Comparison of ENCODE assay signal across 28 cellular contexts in the genomic region with DNA sequence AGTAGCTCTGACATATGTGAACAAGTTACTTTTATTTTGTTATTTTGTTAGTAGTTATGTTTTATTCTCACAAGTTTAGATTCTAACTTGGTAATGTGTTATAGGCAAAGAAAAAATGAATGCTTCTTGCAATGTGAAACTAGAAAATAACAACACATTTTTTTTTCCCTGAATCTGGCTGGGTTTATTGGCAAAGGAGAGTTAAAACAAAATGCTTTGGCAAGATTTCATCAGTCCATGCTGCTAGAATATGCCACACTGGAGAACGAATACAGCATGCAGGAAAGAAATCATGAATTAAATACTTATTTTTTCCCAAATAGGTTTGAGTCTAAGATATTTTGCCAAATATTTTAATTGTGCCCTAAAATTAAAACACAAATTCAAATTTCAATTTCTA.
DNase-seq lines count a peak whose midpoint lies in the region; ATAC-seq and TF ChIP-seq lines count a peak whose summit lies in the region.
"Had no signal": no experiment of that assay in that cellular context is flagged by ENCODE, and none has a peak within 500 bp of the region (broad histone marks: within the 10 kb centered on the region; RNA-seq: fewer than 3 reads in every experiment).

No MANE protein-coding gene starts in this region.

- POLR2A ChIA-PET in OCI-LY7 (lab: Charles Lee) = no interaction called here

- H2AFZ ChIP-seq in OCI-LY7 (ENCODE audit: low read length) = peak overlapping the region; percentile 43; the same call in 1 of the 2 replicates

- intact Hi-C loops in natural killer cell (cut with micrococcal nuclease) (no loop called here), OCI-LY7 (cut with micrococcal nuclease; ENCODE audit: unreplicated experiment) (no loop called here), upper lobe of right lung (cut with DNase I) (no loop called here)

- peak overlapping the region; percentile 57 for H3K4me2 ChIP-seq in OCI-LY7 (ENCODE audit: low read length)
- H3K4me2 ChIP-seq: KMS-11, SK-N-SH had no signal

- H3K9me2 ChIP-seq in OCI-LY7 (ENCODE audit: insufficient read depth, low read length) = no peaks in the 10 kb centered on the region
- H3K9me2 ChIP-seq: SK-N-SH had no signal

- peak overlapping the region; percentile 10 for H3K4me3 Mint-ChIP-seq in natural killer cell
- H3K4me3 Mint-ChIP-seq in natural killer cell treated with Interleukin-12 subunit alpha and Interleukin-12 subunit beta and Interleukin-15 and Interleukin-18, amount 100 ng/mL, for 72 hours = no peak overlapping the region
- no peak overlapping the region for H3K4me3 Mint-ChIP-seq in endothelial cell (ENCODE audit: unreplicated experiment)
- H3K4me3 Mint-ChIP-seq: activated CD4-positive, alpha-beta memory T cell treated with anti-CD3 and anti-CD28 coated beads, Interleukin-2, amount 10 ng/mL, durations not matched to agents 7 days and 5 days; nephron had no signal

- H3K4me1 ChIP-seq in OCI-LY7 (ENCODE audit: insufficient read depth, low read length, poor library complexity, severe bottlenecking) (peaks cover 26% of the 10 kb centered on the region), upper lobe of right lung (peaks cover 7% of the 10 kb centered on the region)
- H3K4me1 ChIP-seq: HAP-1 had no signal

- H3K27me3 Mint-ChIP-seq in natural killer cell (ENCODE audit: low read depth in 2 of 2) = no peaks in the 10 kb centered on the region
- no peaks in the 10 kb centered on the region for H3K27me3 Mint-ChIP-seq in natural killer cell treated with Interleukin-12 subunit alpha and Interleukin-12 subunit beta and Interleukin-15 and Interleukin-18, amount 100 ng/mL, for 72 hours
- no peaks in the 10 kb centered on the region for H3K27me3 Mint-ChIP-seq in endothelial cell (ENCODE audit: unreplicated experiment)
- H3K27me3 Mint-ChIP-seq: activated CD4-positive, alpha-beta memory T cell treated with anti-CD3 and anti-CD28 coated beads, Interleukin-2, amount 10 ng/mL, durations not matched to agents 7 days and 5 days; activated naive CD4-positive, alpha-beta T cell treated with anti-CD3 and anti-CD28 coated beads, Interleukin-2, amount 50 U/mL, for 24 hours had no signal

- H3K9me3 Mint-ChIP-seq in natural killer cell = no peaks in the 10 kb centered on the region
- no peaks in the 10 kb centered on the region for H3K9me3 Mint-ChIP-seq in natural killer cell treated with Interleukin-12 subunit alpha and Interleukin-12 subunit beta and Interleukin-15 and Interleukin-18, amount 100 ng/mL, for 72 hours
- no peaks in the 10 kb centered on the region for H3K9me3 Mint-ChIP-seq in endothelial cell (ENCODE audit: unreplicated experiment)
- H3K9me3 Mint-ChIP-seq: activated CD4-positive, alpha-beta memory T cell treated with anti-CD3 and anti-CD28 coated beads, Interleukin-2, amount 10 ng/mL, durations not matched to agents 7 days and 5 days; activated naive CD4-positive, alpha-beta T cell treated with anti-CD3 and anti-CD28 coated beads, Interleukin-2, amount 50 U/mL, for 24 hours; nephron had no signal

- ATAC-seq in natural killer cell = no peak
- no peak for ATAC-seq in natural killer cell treated with Interleukin-12 subunit alpha and Interleukin-12 subunit beta and Interleukin-15 and Interleukin-18, amount 100 ng/mL, for 72 hours
- ATAC-seq in upper lobe of right lung = no peak
- ATAC-seq: GM12878, PC-3 had no signal

- peak overlapping the region; percentile 33 for H3K27ac ChIP-seq in OCI-LY7 (ENCODE audit: low read depth, low read length, poor library complexity, severe bottlenecking)
- H3K27ac ChIP-seq in upper lobe of right lung = peak overlapping the region; percentile 71
- H3K27ac ChIP-seq in caudate nucleus (ENCODE audit: low read depth, low read length) = no peak overlapping the region
- H3K27ac ChIP-seq: KMS-11 had no signal

- H3K9me3 ChIP-seq in OCI-LY7 (ENCODE audit: low read length) = peaks cover 15% of the 10 kb centered on the region; the same call in 1 of the 2 replicates
- no peaks in the 10 kb centered on the region for H3K9me3 ChIP-seq in upper lobe of right lung
- H3K9me3 ChIP-seq: MG63 had no signal

- H3K79me2 ChIP-seq in OCI-LY7 (ENCODE audit: insufficient read depth, low read depth, low read length) = no peaks in the 10 kb centered on the region

- no TSS peak for BruUV-seq in OCI-LY7 (replicated peaks; lab: Mats Ljungman, UMichigan)

- H3K36me3 Mint-ChIP-seq in natural killer cell = no peaks in the 10 kb centered on the region
- H3K36me3 Mint-ChIP-seq in natural killer cell treated with Interleukin-12 subunit alpha and Interleukin-12 subunit beta and Interleukin-15 and Interleukin-18, amount 100 ng/mL, for 72 hours = no peaks in the 10 kb centered on the region
- H3K36me3 Mint-ChIP-seq in endothelial cell (ENCODE audit: low read depth, unreplicated experiment) = no peaks in the 10 kb centered on the region
- H3K36me3 Mint-ChIP-seq: activated naive CD4-positive, alpha-beta T cell treated with anti-CD3 and anti-CD28 coated beads, Interleukin-2, amount 50 U/mL, for 24 hours had no signal

- H3K27ac Mint-ChIP-seq in natural killer cell (peak overlapping the region in 1 of 2 donors; percentile 8), endothelial cell (ENCODE audit: unreplicated experiment) (peak overlapping the region; percentile 95)
- H3K27ac Mint-ChIP-seq in natural killer cell treated with Interleukin-12 subunit alpha and Interleukin-12 subunit beta and Interleukin-15 and Interleukin-18, amount 100 ng/mL, for 72 hours = no peak overlapping the region
- H3K27ac Mint-ChIP-seq: activated naive CD4-positive, alpha-beta T cell treated with anti-CD3 and anti-CD28 coated beads, Interleukin-2, amount 50 U/mL, for 24 hours; nephron had no signal

- H4K20me1 ChIP-seq in OCI-LY7 (ENCODE audit: insufficient read depth, low read length) = no peaks in the 10 kb centered on the region

- no peaks in the 10 kb centered on the region for H3K27me3 ChIP-seq in upper lobe of right lung
- H3K27me3 ChIP-seq: MG63 had no signal

- DNase-seq in natural killer cell (no peak), OCI-LY7 (ENCODE audit: low spot score) (no peak), endothelial cell (ENCODE audit: low spot score) (no peak), upper lobe of right lung (no peak), anterior cingulate cortex (lab: John Stamatoyannopoulos, UW) (no peak), T-helper 1 cell (no peak), caudate nucleus (lab: John Stamatoyannopoulos, UW) (no peak)
- DNase-seq in natural killer cell treated with Interleukin-12 subunit alpha and Interleukin-12 subunit beta and Interleukin-15 and Interleukin-18, amount 100 ng/mL, for 72 hours (ENCODE audit: low spot score) = no peak
- DNase-seq: activated CD4-positive, alpha-beta memory T cell treated with anti-CD3 and anti-CD28 coated beads, Interleukin-2, amount 10 ng/mL, durations not matched to agents 7 days and 5 days; activated CD4-positive, CD25-positive, alpha-beta regulatory T cell treated with anti-CD3 and anti-CD28 coated beads, Interleukin-2, amount 50 U/mL, for 72 hours; aorta; C1 segment of cervical spinal cord; DMS153; effector CD8-positive, alpha-beta T cell; MG63; midbrain; NCI-H1105; NCI-H187; NCI-H526; PC-3; SK-N-SH; stimulated activated CD4-positive, alpha-beta T cell treated with anti-CD3 and anti-CD28 coated beads, Interleukin-4, amount 100 ng/mL, for 4 hours; trophoblast cell had no signal

- H3K36me3 ChIP-seq in OCI-LY7 (ENCODE audit: insufficient read depth, low read length) = peaks cover 11% of the 10 kb centered on the region; the same call in 1 of the 2 replicates
- H3K36me3 ChIP-seq in upper lobe of right lung = no peaks in the 10 kb centered on the region
- H3K36me3 ChIP-seq: HAP-1, MG63 had no signal

- H3K4me3 ChIP-seq in OCI-LY7 (ENCODE audit: low read depth, low read length, poor library complexity, severe bottlenecking) (peak overlapping the region; percentile 32), upper lobe of right lung (no peak overlapping the region)
- H3K4me3 ChIP-seq: GM12878, HAP-1, MG63 had no signal

- TF ChIP-seq CTCF in natural killer cell (IDR thresholded peaks at IDR 0.05) = no peak
- TF ChIP-seq CTCF in OCI-LY7 (conservative IDR thresholded peaks at IDR 0.05; ENCODE audit: low read length) = no peak
- TF ChIP-seq CTCF in endothelial cell (IDR thresholded peaks at IDR 0.05; ENCODE audit: unreplicated experiment) = no peak
- no peak for TF ChIP-seq CTCF in upper lobe of right lung (IDR thresholded peaks at IDR 0.05)

- CTCF ChIA-PET in OCI-LY7 (lab: Charles Lee; ENCODE audit: unreplicated experiment) = no interaction called here

- H3K4me1 Mint-ChIP-seq in natural killer cell (peaks cover 5 to 16% of the 10 kb centered on the region in 2 donors), endothelial cell (ENCODE audit: unreplicated experiment) (peaks cover 11% of the 10 kb centered on the region)
- peaks cover 3 to 4% of the 10 kb centered on the region in 2 donors for H3K4me1 Mint-ChIP-seq in natural killer cell treated with Interleukin-12 subunit alpha and Interleukin-12 subunit beta and Interleukin-15 and Interleukin-18, amount 100 ng/mL, for 72 hours (ENCODE audit: low read depth in 2 of 2)
- H3K4me1 Mint-ChIP-seq: nephron had no signal
